Comparison of ENCODE assay signal across 21 cellular contexts in genomic region chr6:125188037-125188436, GRCh38. TPM values are rescaled to one million over a fixed set of nuclear protein-coding genes. Genes with fewer than 3 reads are reported as not detected.
A peak's percentile ranks its signal among the peaks of the same experiment; 100 is the strongest.
DNase-seq lines count a peak whose midpoint lies in the region; ATAC-seq and TF ChIP-seq lines count a peak whose summit lies in the region.
"Had no signal": no experiment of that assay in that cellular context is flagged by ENCODE, and none has a peak within 500 bp of the region (broad histone marks: within the 10 kb centered on the region; RNA-seq: fewer than 3 reads in every experiment).

No MANE protein-coding gene starts in this region.

- H3K4me1 ChIP-seq in cardiac muscle cell (ENCODE audit: low read depth): peaks cover 23% of the 10 kb centered on the region
- peaks cover 0 to 39% of the 10 kb centered on the region in 2 donors for H3K4me1 ChIP-seq in right atrium auricular region
- H3K4me1 ChIP-seq in smooth muscle cell (ENCODE audit: low read depth): peaks cover 20% of the 10 kb centered on the region
- H3K4me1 ChIP-seq: left lung had no signal

- H3K79me2 ChIP-seq in smooth muscle cell (ENCODE audit: low read depth): no peaks in the 10 kb centered on the region

- no peak overlapping the region for H2AFZ ChIP-seq in smooth muscle cell (ENCODE audit: low read depth)

- peak overlapping the region; percentile 62 for H3K4me2 ChIP-seq in smooth muscle cell

- ATAC-seq in GM18870 (IDR thresholded peaks at IDR 0.05; ENCODE audit: unreplicated experiment) (no peak), GM21737 (IDR thresholded peaks at IDR 0.05; ENCODE audit: unreplicated experiment) (no peak)
- ATAC-seq: left lung; stimulated activated naive CD8-positive, alpha-beta T cell treated with anti-CD3 and anti-CD28 coated beads, Interleukin-15, Interleukin-2, amounts not matched to agents 100 U/mL and 50 U/mL, for 24 hours had no signal

- H3K36me3 ChIP-seq in cardiac muscle cell: no peaks in the 10 kb centered on the region
- H3K36me3 ChIP-seq in right atrium auricular region: no peaks in the 10 kb centered on the region
- no peaks in the 10 kb centered on the region for H3K36me3 ChIP-seq in smooth muscle cell (ENCODE audit: low read depth)
- H3K36me3 ChIP-seq: left lung had no signal

- H3K9me3 ChIP-seq in cardiac muscle cell (ENCODE audit: low read depth) (no peaks in the 10 kb centered on the region), right atrium auricular region (no peaks in the 10 kb centered on the region), smooth muscle cell (replicated peaks; ENCODE audit: low read depth) (no peaks in the 10 kb centered on the region)
- H3K9me3 ChIP-seq: left lung had no signal

- DNase-seq in cardiac muscle cell (ENCODE audit: low read depth in 1 of 2, low spot score in 1 of 2) (peak in 1 of 2 donors; percentile 63), right atrium auricular region (ENCODE audit: low spot score) (no peak), astrocyte of the hippocampus (ENCODE audit: low read depth, low spot score) (peak; percentile 89), glomerular visceral epithelial cell (ENCODE audit: extremely low spot score) (peak; percentile 80), smooth muscle cell (lab: John Stamatoyannopoulos, UW; ENCODE audit: unreplicated experiment) (no peak), RPMI8226 (no peak)
- DNase-seq: activated effector memory CD4-positive, alpha-beta T cell treated with anti-CD3 and anti-CD28 coated beads, Interleukin-2, amount 50 U/mL, for 16 hours; anterior cingulate cortex; CD4-positive, CD25-positive, alpha-beta regulatory T cell; DMS79 treated with DMSO at 0.1 percent for 48 hours; left lung; NCI-H1436 treated with DMSO at 0.1 percent for 48 hours; NCI-H2227 treated with DMSO at 0.1 percent for 48 hours; posterior cingulate gyrus; SIG-M5; stimulated activated CD4-positive, alpha-beta T cell treated with anti-CD3 and anti-CD28 coated beads, Interleukin-15, amount 100 ng/mL, for 24 hours; stimulated activated naive CD8-positive, alpha-beta T cell treated with anti-CD3 and anti-CD28 coated beads, Interleukin-15, Interleukin-2, amounts not matched to agents 100 U/mL and 50 U/mL, for 24 hours had no signal

- H3K9ac ChIP-seq in smooth muscle cell (ENCODE audit: low read depth): no peak overlapping the region

- 6% methylated on average over 2 of the region's 2 CpGs for WGBS in smooth muscle cell (ENCODE audit: low lambda C conversion rate)

- no peak for TF ChIP-seq CTCF in cardiac muscle cell (IDR thresholded peaks at IDR 0.05; ENCODE audit: low read depth, low read length)
- TF ChIP-seq CTCF in right atrium auricular region (IDR thresholded peaks at IDR 0.05): no peak
- TF ChIP-seq CTCF in smooth muscle cell (IDR thresholded peaks at IDR 0.05; ENCODE audit: borderline replicate concordance, insufficient read depth, poor library complexity, severe bottlenecking): no peak

- no peaks in the 10 kb centered on the region for H3F3A ChIP-seq in smooth muscle cell (ENCODE audit: low read depth)

- H3K27ac ChIP-seq in cardiac muscle cell (peak overlapping the region; percentile 61), right atrium auricular region (peak overlapping the region in 1 of 2 donors; percentile 79), smooth muscle cell (ENCODE audit: low read depth) (peak overlapping the region; percentile 73)
- H3K27ac ChIP-seq: 22Rv1, left lung had no signal

- H4K20me1 ChIP-seq in smooth muscle cell (ENCODE audit: low read depth): no peaks in the 10 kb centered on the region

- H3K27me3 ChIP-seq in cardiac muscle cell (no peaks in the 10 kb centered on the region), right atrium auricular region (no peaks in the 10 kb centered on the region), smooth muscle cell (ENCODE audit: low read depth) (no peaks in the 10 kb centered on the region)
- H3K27me3 ChIP-seq: left lung had no signal

- H3K4me3 ChIP-seq in cardiac muscle cell (no peak overlapping the region), right atrium auricular region (no peak overlapping the region), smooth muscle cell (no peak overlapping the region)
- H3K4me3 ChIP-seq: left lung had no signal

RNA-seq across cellular contexts. Expression of gene TPD52L1, which starts 34.5 kb away (rescaled TPM):
- 50.1 and 72.8 TPM in 2 replicates for total RNA-seq in cardiac muscle cell
- 49.2 and 96.3 TPM in 2 replicates for polyA plus RNA-seq in cardiac muscle cell
- total RNA-seq in right atrium auricular region: 10 to 100 TPM; 29.4 to 96.7 TPM
- total RNA-seq in smooth muscle cell: 44.5 and 65.8 TPM in 2 replicates
- 15.3 and 38.5 TPM in 2 replicates for polyA plus RNA-seq in smooth muscle cell
- total RNA-seq: CD4-positive, CD25-positive, alpha-beta regulatory T cell; T-helper 2 cell treated with Interferon-gamma antibody and Interleukin-4, amounts not matched to agents 100 ng/mL and 5 ng/mL, for 36 hours had no signal

Comparison
In these comparisons a context has a peak if more than half of its experiments do, and no peak if none do; other contexts are left out.
1. DNase-seq: peak in astrocyte of the hippocampus (single experiment) and glomerular visceral epithelial cell (single experiment); none in right atrium auricular region (single experiment), smooth muscle cell (single experiment) and RPMI8226 (single experiment).